In genomic region chr15:35206060-35206675, GRCh38 we compare ENCODE assay signal across 10 cellular contexts.
DNase-seq lines count a peak whose midpoint lies in the region; ATAC-seq, FAIRE-seq and TF ChIP-seq lines count a peak whose summit lies in the region.
"Had no signal": no experiment of that assay in that cellular context is flagged by ENCODE, and none has a peak within 500 bp of the region (broad histone marks: within the 10 kb centered on the region; RNA-seq: fewer than 3 reads in every experiment).

No MANE protein-coding gene starts in this region.

- FAIRE-seq in urothelium cell line (lab: Jason Lieb, UNC) = no peak

- DNase-seq in CD1c-positive myeloid dendritic cell (ENCODE audit: extremely low spot score) (peak; percentile 6), SKM-1 treated with dmso at 0.1 percent for 144 hours (lab: John Stamatoyannopoulos, UW; ENCODE audit: unreplicated experiment) (peak; percentile 13), hepatocyte (ENCODE audit: low spot score) (peak; percentile 9), urothelium cell line (ENCODE audit: low spot score) (no peak), esophagus squamous epithelium (lab: John Stamatoyannopoulos, UW) (no peak), NCI-H345 (lab: John Stamatoyannopoulos, UW) (no peak), DMS153 treated with DMSO at 0.1 percent for 48 hours (lab: John Stamatoyannopoulos, UW; ENCODE audit: unreplicated experiment) (no peak)
- DNase-seq: aorta, NCI-H187 treated with DMSO at 0.1 percent for 48 hours had no signal

- 94% methylated on average over 2 of the region's 2 CpGs for WGBS in hepatocyte (ENCODE audit: low lambda C conversion rate, missing lambda C conversion rate)
- 88 to 91% methylated on average over 2 of the region's 2 CpGs for WGBS in esophagus squamous epithelium, 2 donors

- peak; percentile 53 for ATAC-seq in HG03342 (IDR thresholded peaks at IDR 0.05; ENCODE audit: unreplicated experiment)

- H3K4me2 ChIP-seq in hepatocyte = no peak overlapping the region

- TF ChIP-seq CTCF in hepatocyte (IDR thresholded peaks at IDR 0.05; ENCODE audit: poor library complexity) = no peak
- TF ChIP-seq CTCF in esophagus squamous epithelium (IDR thresholded peaks at IDR 0.05) = peak in 2 of 6 experiments; percentile 17 to 62

- H3K9me2 ChIP-seq in hepatocyte (replicated peaks; ENCODE audit: insufficient read depth) = no peaks in the 10 kb centered on the region

- H3K27ac ChIP-seq in hepatocyte (no peak overlapping the region), esophagus squamous epithelium (no peak overlapping the region)

- H3K4me3 ChIP-seq in hepatocyte (no peak overlapping the region), esophagus squamous epithelium (no peak overlapping the region)

- no peak overlapping the region for H2AFZ ChIP-seq in hepatocyte

- H3K36me3 ChIP-seq in hepatocyte (replicated peaks; ENCODE audit: insufficient read depth, low read depth) = no peaks in the 10 kb centered on the region
- no peaks in the 10 kb centered on the region for H3K36me3 ChIP-seq in esophagus squamous epithelium

- no peaks in the 10 kb centered on the region for H3K79me2 ChIP-seq in hepatocyte

- H3K4me1 ChIP-seq in hepatocyte (ENCODE audit: insufficient read depth) (no peaks in the 10 kb centered on the region), esophagus squamous epithelium (no peaks in the 10 kb centered on the region)

- H4K20me1 ChIP-seq in hepatocyte (ENCODE audit: insufficient read depth, poor library complexity, severe bottlenecking) = no peaks in the 10 kb centered on the region

- TF ChIP-seq POLR2A in esophagus squamous epithelium (IDR thresholded peaks at IDR 0.05) = no peak

- intact Hi-C loops in esophagus squamous epithelium (cut with DNase I) = no loop called here

- H3K27me3 ChIP-seq in hepatocyte (no peaks in the 10 kb centered on the region), esophagus squamous epithelium (no peaks in the 10 kb centered on the region)

- H3K9me3 ChIP-seq in hepatocyte (ENCODE audit: low read depth) (no peaks in the 10 kb centered on the region), esophagus squamous epithelium (no peaks in the 10 kb centered on the region)

Comparison
In these comparisons a context has a peak if more than half of its experiments do, and no peak if none do; other contexts are left out.
1. DNase-seq: peak in CD1c-positive myeloid dendritic cell (single experiment), SKM-1 treated with dmso at 0.1 percent for 144 hours (single experiment) and hepatocyte (single experiment); none in urothelium cell line (single experiment), esophagus squamous epithelium (single experiment), NCI-H345 (single experiment) and DMS153 treated with DMSO at 0.1 percent for 48 hours (single experiment).